In the genomic region with DNA sequence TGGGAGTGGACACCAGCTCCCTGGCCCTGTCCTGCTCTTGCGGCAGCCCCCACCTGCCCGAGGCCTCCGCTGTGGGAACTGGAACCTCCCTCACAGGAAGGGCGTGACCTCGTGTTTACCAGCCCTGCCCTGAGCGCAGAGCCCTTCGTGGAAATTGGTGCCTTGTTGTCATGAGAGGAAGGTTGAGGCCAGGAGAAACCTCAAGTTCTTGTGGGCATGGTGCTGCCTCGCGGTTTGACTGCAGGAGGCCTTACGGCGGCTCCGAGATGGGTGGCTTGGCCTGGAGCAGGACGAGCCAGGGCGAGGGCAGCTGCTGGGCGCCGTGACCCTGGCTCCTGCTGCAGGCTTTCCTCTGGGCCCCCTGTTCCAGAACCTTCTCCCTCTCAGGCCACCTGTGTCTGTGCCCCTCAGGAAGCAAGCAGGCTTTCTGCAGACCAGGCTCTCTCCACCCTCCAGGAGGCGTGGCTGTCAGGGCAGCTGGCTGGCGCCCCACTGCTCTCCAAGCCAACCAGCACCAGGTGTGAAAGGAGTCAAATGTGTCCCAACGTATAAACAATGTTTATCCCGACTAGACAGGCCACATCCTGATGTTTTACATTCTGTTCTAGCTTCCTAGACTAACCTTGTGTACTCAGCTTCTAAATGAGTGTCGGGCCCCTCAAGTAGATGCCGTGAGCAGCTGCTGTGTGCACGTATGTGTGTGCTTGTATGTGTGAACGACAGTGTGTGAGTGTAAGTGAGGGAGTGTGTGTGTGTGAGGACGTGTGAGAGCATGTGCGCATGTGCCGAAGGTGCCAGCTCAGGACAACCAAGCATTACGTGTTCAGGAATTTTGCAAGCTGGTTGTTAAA, we compare ENCODE assay signal across 8 cellular contexts. TPM values are rescaled to one million over a fixed set of nuclear protein-coding genes. Genes with fewer than 3 reads are reported as not detected.
DNase-seq lines count a peak whose midpoint lies in the region; ATAC-seq and FAIRE-seq lines count a peak whose summit lies in the region.

No MANE protein-coding gene starts in this region.

- CTCF ChIA-PET in activated CD4-positive, alpha-beta T cell treated with anti-CD3 and anti-CD28 coated beads, Interleukin-2, amount 10 ng/mL, durations not matched to agents 7 days and 5 days (lab: Charles Lee), result interaction anchor here (1.1 kb wide), 1 partner anchor 20 kb away, joined by 4 read pairs; no protein-coding TSS in a partner anchor

- H3K9me3 Mint-ChIP-seq in activated CD4-positive, alpha-beta T cell treated with anti-CD3 and anti-CD28 coated beads, Interleukin-2, amount 10 ng/mL, durations not matched to agents 7 days and 5 days, result no peaks in the 10 kb centered on the region

- peaks cover 16% of the 10 kb centered on the region for H3K36me3 Mint-ChIP-seq in activated CD4-positive, alpha-beta T cell treated with anti-CD3 and anti-CD28 coated beads, Interleukin-2, amount 10 ng/mL, durations not matched to agents 7 days and 5 days (ENCODE audit: low read depth)

- peak; percentile 74 for DNase-seq in CD1c-positive myeloid dendritic cell (ENCODE audit: extremely low spot score)
- DNase-seq in NCI-H1694 (lab: John Stamatoyannopoulos, UW), result peak; percentile 30
- peak; percentile 92 for DNase-seq in activated CD4-positive, alpha-beta T cell treated with anti-CD3 and anti-CD28 coated beads, Interleukin-2, amount 10 ng/mL, durations not matched to agents 7 days and 5 days
- DNase-seq in right cardiac atrium, result peak in 1 of 3 donors; percentile 34
- DNase-seq in urothelium cell line (ENCODE audit: low spot score), result no peak
- no peak for DNase-seq in dermis blood vessel endothelial cell
- DNase-seq in anterior cingulate cortex (lab: John Stamatoyannopoulos, UW), result no peak

- H3K27me3 Mint-ChIP-seq in activated CD4-positive, alpha-beta T cell treated with anti-CD3 and anti-CD28 coated beads, Interleukin-2, amount 10 ng/mL, durations not matched to agents 7 days and 5 days, result no peaks in the 10 kb centered on the region

- intact Hi-C loops in right cardiac atrium (cut with DNase I), result no loop called here

- H3K4me1 Mint-ChIP-seq in activated CD4-positive, alpha-beta T cell treated with anti-CD3 and anti-CD28 coated beads, Interleukin-2, amount 10 ng/mL, durations not matched to agents 7 days and 5 days, result peaks cover 31% of the 10 kb centered on the region

- POLR2A ChIA-PET in activated CD4-positive, alpha-beta T cell treated with anti-CD3 and anti-CD28 coated beads, Interleukin-2, amount 10 ng/mL, durations not matched to agents 7 days and 5 days (lab: Charles Lee), result no interaction called here

- no peaks in the 10 kb centered on the region for H3K4me1 ChIP-seq in right cardiac atrium (ENCODE audit: control insufficient read depth, insufficient read depth, low read length)

- peak; percentile 27 for FAIRE-seq in urothelium cell line (lab: Jason Lieb, UNC)

- H3K4me3 Mint-ChIP-seq in activated CD4-positive, alpha-beta T cell treated with anti-CD3 and anti-CD28 coated beads, Interleukin-2, amount 10 ng/mL, durations not matched to agents 7 days and 5 days, result no peak overlapping the region

- no peak overlapping the region for H3K4me3 ChIP-seq in right cardiac atrium (ENCODE audit: low read length)

- no peaks in the 10 kb centered on the region for H3K27me3 ChIP-seq in right cardiac atrium (ENCODE audit: control insufficient read depth, insufficient read depth)

- H3K9me3 ChIP-seq in right cardiac atrium (ENCODE audit: control insufficient read depth, low read length), result no peaks in the 10 kb centered on the region

- no peak overlapping the region for H3K27ac ChIP-seq in right cardiac atrium (ENCODE audit: low read length)

- no peak overlapping the region for H3K27ac Mint-ChIP-seq in activated CD4-positive, alpha-beta T cell treated with anti-CD3 and anti-CD28 coated beads, Interleukin-2, amount 10 ng/mL, durations not matched to agents 7 days and 5 days

- ATAC-seq in right cardiac atrium, result peak; percentile 34 to 56
- no peak for ATAC-seq in GM18873 (IDR thresholded peaks at IDR 0.05; ENCODE audit: low FRiP score, unreplicated experiment)

- 70% methylated on average over 28 of the region's 28 CpGs for WGBS in right cardiac atrium

RNA-seq across cellular contexts. Expression of a gene that starts 10.4 kb away (rescaled TPM):
- total RNA-seq in activated CD4-positive, alpha-beta T cell treated with anti-CD3 and anti-CD28 coated beads, Interleukin-2, amount 10 ng/mL, durations not matched to agents 7 days and 5 days, result 100 to 1,000 TPM; 114 to 115 TPM
- 10 to 100 TPM in 3 of 4 donors, 1 to 10 TPM in 1; 9.4 to 15.5 (median 11.8) TPM for total RNA-seq in right cardiac atrium
- polyA plus RNA-seq in right cardiac atrium, result 7.4 TPM
- 35.4 and 51.4 TPM in 2 replicates for total RNA-seq in dermis blood vessel endothelial cell

RNA-seq across cellular contexts. Expression of a gene that starts 36.2 kb away (rescaled TPM):
- not detected for total RNA-seq in activated CD4-positive, alpha-beta T cell treated with anti-CD3 and anti-CD28 coated beads, Interleukin-2, amount 10 ng/mL, durations not matched to agents 7 days and 5 days
- total RNA-seq in right cardiac atrium (not detected), dermis blood vessel endothelial cell (not detected in 2 replicates)
- polyA plus RNA-seq in right cardiac atrium, result not detected

Comparison
In these comparisons a context has a peak if more than half of its experiments do, and no peak if none do; other contexts are left out.
1. DNase-seq: peak in CD1c-positive myeloid dendritic cell (single experiment), NCI-H1694 (single experiment) and activated CD4-positive, alpha-beta T cell treated with anti-CD3 and anti-CD28 coated beads, Interleukin-2, amount 10 ng/mL, durations not matched to agents 7 days and 5 days (single experiment); none in urothelium cell line (single experiment), dermis blood vessel endothelial cell (single experiment) and anterior cingulate cortex (0 of 58).